Comparison of ENCODE assay signal across 18 cellular contexts in genomic region chr1:21067551-21068227, GRCh38.
DNase-seq lines count a peak whose midpoint lies in the region; ATAC-seq, FAIRE-seq and TF ChIP-seq lines count a peak whose summit lies in the region.
"Had no signal": no experiment of that assay in that cellular context is flagged by ENCODE, and none has a peak within 500 bp of the region (broad histone marks: within the 10 kb centered on the region; RNA-seq: fewer than 3 reads in every experiment).

No MANE protein-coding gene starts in this region.

- no peaks in the 10 kb centered on the region for H3K36me3 Mint-ChIP-seq in HFFc6 (ENCODE audit: low read depth)
- H3K36me3 Mint-ChIP-seq: CD4-positive, CD25-positive, alpha-beta regulatory T cell had no signal

- H2AFZ ChIP-seq in HepG2 (ENCODE audit: low read length) (no peak overlapping the region), GM12878 (ENCODE audit: control insufficient read depth, low read depth, low read length) (no peak overlapping the region)

- H3K9ac ChIP-seq in liver (ENCODE audit: low read depth in 1 of 2, low read length in 2 of 2) (no peak overlapping the region), HepG2 (ENCODE audit: insufficient read depth, low read depth, low read length) (no peak overlapping the region), GM12878 (ENCODE audit: control insufficient read depth, insufficient read depth, low read length) (no peak overlapping the region)
- H3K9ac ChIP-seq: BLaER1 had no signal

- BruUV-seq in HepG2 (replicated peaks; lab: Mats Ljungman, UMichigan) (no TSS peak), GM12878 (replicated peaks; lab: Mats Ljungman, UMichigan) (no TSS peak)

- no peaks in the 10 kb centered on the region for H3K79me2 ChIP-seq in HepG2 (ENCODE audit: insufficient read depth, low read length)
- no peaks in the 10 kb centered on the region for H3K79me2 ChIP-seq in GM12878 (ENCODE audit: control insufficient read depth, insufficient read depth, low read length)

- H3K9me3 Mint-ChIP-seq in HFFc6: no peaks in the 10 kb centered on the region
- H3K9me3 Mint-ChIP-seq: CD4-positive, CD25-positive, alpha-beta regulatory T cell; CD8-positive, alpha-beta T cell had no signal

- SMC1A ChIA-PET in GM12878 (lab: Charles Lee; ENCODE audit: uncharacterized antibody, unreplicated experiment): no interaction called here

- TF ChIP-seq RAD21 in liver (IDR thresholded peaks at IDR 0.05) (no peak), HepG2 (CRISPR knock-in tag; IDR thresholded peaks at IDR 0.05) (no peak), GM12878 (IDR thresholded peaks at IDR 0.05; ENCODE audit: insufficient read depth, low read depth, low read length) (no peak)

- WGBS in liver: 68% methylated on average over 6 of the region's 6 CpGs
- 88% methylated on average over 6 of the region's 6 CpGs for WGBS in HepG2 (ENCODE audit: low lambda C conversion rate)
- WGBS in GM12878 (ENCODE audit: insufficient coverage, insufficient replicate concordance, low lambda C conversion rate, missing lambda C conversion rate): over 99% methylated on average over 6 of the region's 6 CpGs
- WGBS in small intestine, 3 donors: 36 to 72% (median 47%) methylated on average over 6 of the region's 6 CpGs

- H3K27me3 ChIP-seq in liver (ENCODE audit: control insufficient read depth in 4 of 4, insufficient read depth in 4 of 4, low read length in 3 of 4): no peaks in the 10 kb centered on the region
- H3K27me3 ChIP-seq in HepG2 (ENCODE audit: control insufficient read depth in 1 of 2, insufficient read depth in 2 of 2, low read length in 2 of 2): no peaks in the 10 kb centered on the region
- H3K27me3 ChIP-seq in GM12878 (replicated peaks in 1 of 2; ENCODE audit: control insufficient read depth in 2 of 2, insufficient read depth in 2 of 2, low read length in 1 of 2): no peaks in the 10 kb centered on the region
- no peaks in the 10 kb centered on the region for H3K27me3 ChIP-seq in small intestine (ENCODE audit: control insufficient read depth in 2 of 2, insufficient read depth in 2 of 2, low read length in 2 of 2)
- H3K27me3 ChIP-seq: BLaER1 had no signal

- no peak for FAIRE-seq in HepG2 (lab: Jason Lieb, UNC)
- FAIRE-seq in GM12878 (lab: Jason Lieb, UNC): peak; percentile 7
- FAIRE-seq in small intestine (lab: Jason Lieb, UNC): no peak
- FAIRE-seq: H54 had no signal

- H3K27ac Mint-ChIP-seq in HFFc6: no peak overlapping the region
- H3K27ac Mint-ChIP-seq: B cell; CD4-positive, CD25-positive, alpha-beta regulatory T cell; CD8-positive, alpha-beta T cell had no signal

- H3K27me3 Mint-ChIP-seq in HFFc6 (ENCODE audit: insufficient read depth): no peaks in the 10 kb centered on the region
- H3K27me3 Mint-ChIP-seq: B cell; CD4-positive, CD25-positive, alpha-beta regulatory T cell had no signal

- CTCF ChIA-PET in HepG2 (lab: Yijun Ruan, JAX; ENCODE audit: low intra/inter-chr PET ratio, low total read pairs) (no interaction called here), GM12878 (lab: Yijun Ruan, JAX) (interaction anchor here (1.0 kb wide), 1 partner anchor 68 kb away, joined by 3 read pairs; no protein-coding TSS in a partner anchor)

- H4K20me1 ChIP-seq in HepG2 (ENCODE audit: insufficient read depth, low read length) (no peaks in the 10 kb centered on the region), GM12878 (ENCODE audit: control insufficient read depth, insufficient read depth) (no peaks in the 10 kb centered on the region)

- H3K36me3 ChIP-seq in liver (ENCODE audit: control insufficient read depth in 4 of 4, insufficient read depth in 3 of 4, low read depth in 1 of 4, low read length in 3 of 4) (no peaks in the 10 kb centered on the region), HepG2 (replicated peaks in 1 of 2; ENCODE audit: control insufficient read depth in 1 of 2, insufficient read depth in 2 of 2, low read length in 2 of 2) (no peaks in the 10 kb centered on the region), GM12878 (ENCODE audit: control insufficient read depth in 2 of 2, insufficient read depth in 2 of 2, low read length in 1 of 2) (no peaks in the 10 kb centered on the region; a peak in 1 of 4 replicates), small intestine (ENCODE audit: control insufficient read depth in 2 of 2, insufficient read depth in 2 of 2, low read length in 2 of 2) (no peaks in the 10 kb centered on the region)
- H3K36me3 ChIP-seq: HAP-1 had no signal

- H3K4me3 ChIP-seq in liver (ENCODE audit: low read depth in 1 of 3, low read length in 3 of 3): no peak overlapping the region
- no peak overlapping the region for H3K4me3 ChIP-seq in HepG2 (replicated peaks in 1 of 3; ENCODE audit: insufficient read depth in 1 of 3, low read depth in 2 of 3, low read length in 3 of 3)
- no peak overlapping the region for H3K4me3 ChIP-seq in GM12878
- H3K4me3 ChIP-seq in small intestine (ENCODE audit: low read depth in 1 of 2, low read length in 2 of 2): no peak overlapping the region
- H3K4me3 ChIP-seq: BLaER1, HAP-1 had no signal

- no peak overlapping the region for H3K27ac ChIP-seq in liver (ENCODE audit: low read depth in 1 of 2, low read length in 2 of 2)
- no peak overlapping the region for H3K27ac ChIP-seq in HepG2 (ENCODE audit: extremely low read length, insufficient read depth, low read length)
- no peak overlapping the region for H3K27ac ChIP-seq in GM12878 (ENCODE audit: control insufficient read depth, insufficient read depth)
- H3K27ac ChIP-seq in small intestine (ENCODE audit: low read depth in 1 of 2, low read length in 1 of 2): no peak overlapping the region
- H3K27ac ChIP-seq: 22Rv1, BLaER1, C4-2B had no signal

- no peak for TF ChIP-seq EP300 in HepG2 (IDR thresholded peaks at IDR 0.05; ENCODE audit: low read depth in 2 of 2, low read length in 2 of 2)
- no peak for TF ChIP-seq EP300 in HepG2 (CRISPR knock-in tag; IDR thresholded peaks at IDR 0.05; ENCODE audit: borderline replicate concordance)
- no peak for TF ChIP-seq EP300 in GM12878 (IDR thresholded peaks at IDR 0.05; ENCODE audit: borderline replicate concordance in 1 of 2, control insufficient read depth in 1 of 2, low read depth in 2 of 2, low read length in 2 of 2)

- ATAC-seq in HepG2 (no peak), GM12878 (no peak)
- ATAC-seq: CD8-positive, alpha-beta T cell had no signal

- TF ChIP-seq POLR2A in HepG2 (IDR thresholded peaks at IDR 0.05; ENCODE audit: insufficient read depth in 1 of 2, low read depth in 2 of 2, low read length in 2 of 2) (no peak), GM12878 (IDR thresholded peaks at IDR 0.05; ENCODE audit: low read depth, low read length) (no peak)

- intact Hi-C loops in HepG2 (cut with micrococcal nuclease; ENCODE audit: unreplicated experiment) (no loop called here), GM12878 (cut with micrococcal nuclease; ENCODE audit: unreplicated experiment) (no loop called here)

- DNase-seq in HepG2 (ENCODE audit: low spot score): no peak
- DNase-seq in GM12878 (ENCODE audit: low read depth, low spot score): no peak
- DNase-seq in small intestine: peak; percentile 18
- no peak for DNase-seq in NCI-H1048 (lab: John Stamatoyannopoulos, UW)
- DNase-seq in HFFc6: no peak
- DNase-seq: Caco-2; CD4-positive, CD25-positive, alpha-beta regulatory T cell; CD8-positive, alpha-beta T cell; DMS153; DND-41; GOT3 had no signal

- no peak overlapping the region for H3K4me2 ChIP-seq in HepG2 (ENCODE audit: low read depth, low read length)
- H3K4me2 ChIP-seq in GM12878 (ENCODE audit: control insufficient read depth, insufficient read depth): no peak overlapping the region
- H3K4me2 ChIP-seq: BLaER1 had no signal

- RAD21 ChIA-PET in GM12878 (lab: Charles Lee; ENCODE audit: unreplicated experiment): no interaction called here

- in situ Hi-C loops in HepG2 (cut with HindIII; ENCODE audit: extremely low pct_ligation_motif_present, low pct_unique_long_range_greater_than_20kb) (no loop called here), GM12878 (cut with MboI) (no loop called here)

- H3K4me3 Mint-ChIP-seq in HFFc6: no peak overlapping the region
- H3K4me3 Mint-ChIP-seq: B cell; CD4-positive, CD25-positive, alpha-beta regulatory T cell; CD8-positive, alpha-beta T cell had no signal

- no peaks in the 10 kb centered on the region for H3K4me1 ChIP-seq in liver (ENCODE audit: control insufficient read depth in 4 of 4, insufficient read depth in 4 of 4, low read length in 3 of 4)
- H3K4me1 ChIP-seq in HepG2 (ENCODE audit: insufficient read depth, low read length): peaks cover 28% of the 10 kb centered on the region
- H3K4me1 ChIP-seq in GM12878 (ENCODE audit: control insufficient read depth, insufficient read depth, low read length): peaks cover 3% of the 10 kb centered on the region; the same call in 1 of the 2 replicates
- no peaks in the 10 kb centered on the region for H3K4me1 ChIP-seq in small intestine (ENCODE audit: control insufficient read depth in 2 of 2, insufficient read depth in 1 of 2, low read depth in 1 of 2, low read length in 1 of 2)
- H3K4me1 ChIP-seq: Caco-2 had no signal

- TF ChIP-seq CTCF in liver (IDR thresholded peaks at IDR 0.05; ENCODE audit: low read depth, low read length, missing input control): no peak
- no peak for TF ChIP-seq CTCF in HepG2 (CRISPR knock-in tag; IDR thresholded peaks at IDR 0.05)
- no peak for TF ChIP-seq CTCF in GM12878 (IDR thresholded peaks at IDR 0.05 in 2 of 3, conservative IDR thresholded peaks at IDR 0.05 in 1 of 3; ENCODE audit: control insufficient read depth in 2 of 3, extremely low read depth in 1 of 3, insufficient read depth in 1 of 3, low read depth in 3 of 3, low read length in 3 of 3)
- no peak for TF ChIP-seq CTCF in HFFc6 (IDR thresholded peaks at IDR 0.05)

- POLR2A ChIA-PET in HepG2 (lab: Yijun Ruan, JAX) (no interaction called here), GM12878 (lab: Charles Lee) (no interaction called here)

- H3K4me1 Mint-ChIP-seq in HFFc6 (ENCODE audit: low read depth): peaks cover 43% of the 10 kb centered on the region

- H3K9me3 ChIP-seq in liver (ENCODE audit: control insufficient read depth in 4 of 4, low read length in 3 of 4) (no peaks in the 10 kb centered on the region), HepG2 (ENCODE audit: low read length) (no peaks in the 10 kb centered on the region), GM12878 (replicated peaks; ENCODE audit: control insufficient read depth, insufficient read depth, low read length) (no peaks in the 10 kb centered on the region; the same call in 2 of the 3 replicates), small intestine (ENCODE audit: control insufficient read depth, low read depth) (no peaks in the 10 kb centered on the region)
- H3K9me3 ChIP-seq: BLaER1, Caco-2, HAP-1 had no signal

TF ChIP-seq in liver, 16 proteins besides CTCF, POLR2A, EP300 and RAD21 (continues in another document):
- TF ChIP-seq NR2F2 (IDR thresholded peaks at IDR 0.05) (no peak), GABPA (IDR thresholded peaks at IDR 0.05 in 1 of 2, conservative IDR thresholded peaks at IDR 0.05 in 1 of 2) (no peak), FOXA1 (IDR thresholded peaks at IDR 0.05) (no peak)

TF ChIP-seq in HepG2, 621 proteins besides CTCF, POLR2A, EP300 and RAD21 (continues in another document):
- TF ChIP-seq NFRKB (IDR thresholded peaks at IDR 0.05) (no peak), PHF5A (CRISPR knock-in tag; IDR thresholded peaks at IDR 0.05; ENCODE audit: low read depth, unreplicated experiment) (no peak), NPAS2 (CRISPR knock-in tag; IDR thresholded peaks at IDR 0.05; ENCODE audit: borderline replicate concordance) (no peak)
